ENCODE assay signal across 23 cellular contexts in genomic region chr13:104764600-104764999, GRCh38.
A peak's percentile ranks its signal among the peaks of the same experiment; 100 is the strongest.
DNase-seq lines count a peak whose midpoint lies in the region; ATAC-seq lines count a peak whose summit lies in the region.
"Had no signal": no experiment of that assay in that cellular context is flagged by ENCODE, and none has a peak within 500 bp of the region (broad histone marks: within the 10 kb centered on the region; RNA-seq: fewer than 3 reads in every experiment).

No MANE protein-coding gene starts in this region.

- no peak overlapping the region for H3K4me3 ChIP-seq in adipocyte (ENCODE audit: low read length)
- H3K4me3 ChIP-seq: BLaER1, GM12878 had no signal

- H3K36me3 ChIP-seq in adipocyte (ENCODE audit: control insufficient read depth, insufficient read depth, low read length, severe bottlenecking) = no peaks in the 10 kb centered on the region
- H3K36me3 ChIP-seq: BE2C, BLaER1 had no signal

- ATAC-seq in sciatic nerve = peak; percentile 41
- ATAC-seq: GM12878 had no signal

- DNase-seq in adipocyte (ENCODE audit: low read depth) (peak; percentile 17), amniotic epithelial cell (ENCODE audit: low read depth) (peak; percentile 6), sciatic nerve (ENCODE audit: low spot score) (no peak), middle frontal gyrus (ENCODE audit: extremely low spot score, low spot score) (no peak), SHP77 treated with DMSO at 0.1 percent for 48 hours (lab: John Stamatoyannopoulos, UW) (no peak), dermis blood vessel endothelial cell (no peak)
- DNase-seq: 8988T; ACHN; BE2C; C1 segment of cervical spinal cord; CD4-positive, alpha-beta memory T cell; CD4-positive, CD25-positive, alpha-beta regulatory T cell; CD8-positive, alpha-beta memory T cell; COR-L47; DMS 273 treated with DMSO at 0.1 percent for 48 hours; DMS153; DMS53; DMS79; DND-41; EL; GDM1 had no signal

- H3K27me3 ChIP-seq in adipocyte (replicated peaks; ENCODE audit: control insufficient read depth, insufficient read depth, low read length) = no peaks in the 10 kb centered on the region
- H3K27me3 ChIP-seq: BE2C, BLaER1 had no signal

- H3K9ac ChIP-seq in adipocyte (ENCODE audit: low read length) = peak overlapping the region; percentile 6
- H3K9ac ChIP-seq: BLaER1 had no signal

- no peaks in the 10 kb centered on the region for H3K9me3 ChIP-seq in adipocyte (ENCODE audit: control insufficient read depth, low read length)
- H3K9me3 ChIP-seq: BE2C, BLaER1 had no signal

- H3K4me1 ChIP-seq in adipocyte (ENCODE audit: control insufficient read depth, insufficient read depth, low read length) = peaks cover 7% of the 10 kb centered on the region
- H3K4me1 ChIP-seq: BLaER1 had no signal

- intact Hi-C loops in sciatic nerve (cut with DNase I) = no loop called here

Comparison
In these comparisons a context has a peak if more than half of its experiments do, and no peak if none do; other contexts are left out.
1. DNase-seq: peak in adipocyte (single experiment) and amniotic epithelial cell (single experiment); none in sciatic nerve (single experiment), middle frontal gyrus (single experiment), SHP77 treated with DMSO at 0.1 percent for 48 hours (single experiment) and dermis blood vessel endothelial cell (single experiment).